Comparison of ENCODE assay signal across 8 cellular contexts in the genomic region with DNA sequence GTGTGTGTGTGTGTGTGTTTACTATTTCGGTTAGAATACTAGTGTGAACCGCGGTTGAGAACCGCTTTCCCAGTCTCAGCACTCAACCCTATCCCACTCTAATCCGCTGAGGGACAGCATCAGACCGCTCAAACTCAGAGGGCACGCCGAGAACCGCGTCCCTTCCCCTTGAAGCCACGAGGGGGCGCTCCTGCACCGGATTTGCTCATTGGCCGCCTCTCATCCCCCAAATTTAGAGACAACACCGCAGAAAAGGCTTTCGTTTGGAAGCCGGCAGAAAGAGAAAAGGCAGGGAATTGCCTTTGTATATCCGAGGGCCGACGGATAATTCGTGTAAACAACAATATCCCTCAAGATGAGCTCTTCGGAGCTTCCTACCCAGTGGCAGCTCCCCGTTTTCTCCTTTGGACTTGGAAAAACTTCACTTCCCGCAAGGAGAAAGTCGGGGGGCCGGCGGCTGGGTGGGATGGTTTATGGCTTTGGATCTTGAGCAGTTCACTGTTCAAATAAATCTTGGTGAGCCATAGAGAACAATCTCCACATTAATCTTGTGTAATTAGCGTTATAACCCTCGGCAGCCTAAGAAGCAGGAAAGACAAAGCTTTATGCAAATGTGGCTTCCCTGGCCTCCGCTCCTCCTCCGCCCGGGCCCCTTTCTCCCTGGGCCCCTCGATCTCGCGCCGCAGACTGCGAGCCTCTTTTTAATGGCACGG.
DNase-seq lines count a peak whose midpoint lies in the region; ATAC-seq and TF ChIP-seq lines count a peak whose summit lies in the region.

No MANE protein-coding gene starts in this region.

- no peak overlapping the region for H2BK15ac ChIP-seq in IMR-90 (ENCODE audit: low read depth, low read length)

- TF ChIP-seq RAD21 in IMR-90 (IDR thresholded peaks at IDR 0.05; ENCODE audit: low read length) (peak; percentile 73), neural cell (conservative IDR thresholded peaks at IDR 0.05) (peak; percentile 100)

- H3K4me3 ChIP-seq in IMR-90 (ENCODE audit: insufficient read depth, low read depth, low read length), result peak overlapping the region; percentile 31
- H3K4me3 ChIP-seq in Panc1 (ENCODE audit: low read depth in 2 of 2, low read length in 2 of 2), result peak overlapping the region; percentile 34 to 57
- H3K4me3 ChIP-seq in fibroblast of the aortic adventitia (ENCODE audit: low read depth, low read length), result peak overlapping the region; percentile 66
- peak overlapping the region; percentile 60 for H3K4me3 ChIP-seq in neural cell (ENCODE audit: low read length)

- no peak overlapping the region for H4K5ac ChIP-seq in IMR-90 (ENCODE audit: low read depth, low read length)

- H2AFZ ChIP-seq in IMR-90 (replicated peaks; ENCODE audit: low read length, poor library complexity), result peak overlapping the region; percentile 69
- H2AFZ ChIP-seq in neural cell (ENCODE audit: low read depth, low read length), result peak overlapping the region; percentile 3

- no peaks in the 10 kb centered on the region for H3K79me1 ChIP-seq in IMR-90 (ENCODE audit: low read depth in 1 of 2, low read length in 2 of 2)

- no peak overlapping the region for H2BK120ac ChIP-seq in IMR-90 (ENCODE audit: low read depth, low read length)

- H3K18ac ChIP-seq in IMR-90 (ENCODE audit: low read depth, low read length), result no peak overlapping the region

- POLR2A ChIA-PET in IMR-90 (lab: Charles Lee; ENCODE audit: unreplicated experiment) (no interaction called here), Panc1 (lab: Charles Lee) (interaction anchor here (0.6 kb wide), 1 partner anchor 1694 kb away, joined by 3 read pairs; no protein-coding TSS in a partner anchor)

- no peak overlapping the region for H3K56ac ChIP-seq in IMR-90 (ENCODE audit: extremely low read depth, insufficient read depth, low read length)

- H3K36me3 ChIP-seq in IMR-90 (ENCODE audit: control insufficient read depth, insufficient read depth, low read length) (no peaks in the 10 kb centered on the region), Panc1 (ENCODE audit: control insufficient read depth, insufficient read depth, low read length) (no peaks in the 10 kb centered on the region), neural cell (ENCODE audit: insufficient read depth, low read length) (no peaks in the 10 kb centered on the region)

- H3K27ac ChIP-seq in IMR-90 (ENCODE audit: insufficient read depth, low read length), result no peak overlapping the region
- H3K27ac ChIP-seq in Panc1 (ENCODE audit: low read length), result no peak overlapping the region
- peak overlapping the region; percentile 63 for H3K27ac ChIP-seq in neural cell (ENCODE audit: low read length)

- H3K4ac ChIP-seq in IMR-90 (ENCODE audit: low read depth, low read length), result no peak overlapping the region

- no peak overlapping the region for H3K23ac ChIP-seq in IMR-90 (ENCODE audit: low read depth, low read length)

- peak; percentile 62 for DNase-seq in DMS53 treated with DMSO at 0.1 percent for 48 hours (lab: John Stamatoyannopoulos, UW; ENCODE audit: unreplicated experiment)
- peak; percentile 32 for DNase-seq in IMR-90
- DNase-seq in Panc1 (ENCODE audit: low read depth, low spot score), result peak; percentile 61
- peak; percentile 30 to 37 for DNase-seq in activated T-helper 1 cell treated with anti-CD3 and anti-CD28 coated beads, Interleukin-2, amount 50 U/mL, for 16 hours (ENCODE audit: low read depth in 1 of 2, low spot score in 1 of 2)
- DNase-seq in fibroblast of the aortic adventitia (ENCODE audit: low read depth), result peak; percentile 62
- DNase-seq in stromal cell of bone marrow (ENCODE audit: low read depth), result peak; percentile 36

- peak; percentile 88 for ATAC-seq in GM21619 (IDR thresholded peaks at IDR 0.05; ENCODE audit: unreplicated experiment)
- peak; percentile 94 for ATAC-seq in IMR-90 (ENCODE audit: low read depth)
- ATAC-seq in Panc1, result peak; percentile 93

- no peak overlapping the region for H4K8ac ChIP-seq in IMR-90 (ENCODE audit: low read depth in 2 of 2, low read length in 2 of 2)

- H3K4me2 ChIP-seq in IMR-90 (ENCODE audit: low read depth, low read length) (peak overlapping the region; percentile 81), neural cell (ENCODE audit: low read length) (peak overlapping the region; percentile 68)

- peaks cover 7% of the 10 kb centered on the region for H3K9me3 ChIP-seq in IMR-90 (ENCODE audit: control insufficient read depth, insufficient read depth, low read length)
- no peaks in the 10 kb centered on the region for H3K9me3 ChIP-seq in Panc1 (ENCODE audit: control insufficient read depth, insufficient read depth, low read depth, low read length)
- H3K9me3 ChIP-seq in neural cell (ENCODE audit: low read length), result no peaks in the 10 kb centered on the region

- peak; percentile 88 for TF ChIP-seq CTCF in IMR-90 (conservative IDR thresholded peaks at IDR 0.05; ENCODE audit: low read depth, low read length)
- peak; percentile 99 for TF ChIP-seq CTCF in Panc1 (IDR thresholded peaks at IDR 0.05)
- peak; percentile 97 for TF ChIP-seq CTCF in fibroblast of the aortic adventitia (IDR thresholded peaks at IDR 0.05; ENCODE audit: insufficient read depth, low read length)
- peak; percentile 100 for TF ChIP-seq CTCF in neural cell (IDR thresholded peaks at IDR 0.05; ENCODE audit: poor library complexity, severe bottlenecking)

- no peak overlapping the region for H4K91ac ChIP-seq in IMR-90 (ENCODE audit: insufficient read depth, low read depth, low read length)

- H2AK5ac ChIP-seq in IMR-90 (ENCODE audit: low read depth, low read length), result no peak overlapping the region

- H3F3A ChIP-seq in neural cell (ENCODE audit: insufficient read depth, low read length, poor library complexity, severe bottlenecking), result no peaks in the 10 kb centered on the region

- intact Hi-C loops in IMR-90 (cut with micrococcal nuclease) (loop anchor here (1.0 kb wide), 3 partner anchors 1044 to 1694 kb away; no protein-coding TSS in a partner anchor), Panc1 (cut with micrococcal nuclease; ENCODE audit: unreplicated experiment) (loop anchor here (1.0 to 10.0 kb wide), 3 partner anchors 422 to 1394 kb away; a partner anchor contains a TSS)

- WGBS in IMR-90 (ENCODE audit: extremely low coverage in 2 of 2, insufficient read length in 1 of 2), 2 experiments, result 0% methylated on average over 7 of the region's 38 CpGs; no CpG with 5 or more reads in 1 of the 2 experiments

- H3K4me1 ChIP-seq in IMR-90 (ENCODE audit: control insufficient read depth, insufficient read depth, low read length) (peaks cover 2% of the 10 kb centered on the region; the same call in 1 of the 2 replicates), Panc1 (ENCODE audit: control insufficient read depth, insufficient read depth, low read length) (0 out of 2 replicates have a peak, but pooled peaks cover 2% of the 10 kb centered on the region)

- TF ChIP-seq POLR2A in IMR-90 (IDR thresholded peaks at IDR 0.05; ENCODE audit: low read depth, low read length), result no peak

- in situ Hi-C loops in IMR-90 (cut with MboI; ENCODE audit: low sequenced_read_pairs) (loop anchor here (25.0 kb wide), 2 partner anchors 1599 to 1949 kb away; no protein-coding TSS in a partner anchor), Panc1 (cut with HindIII; ENCODE audit: low pct_unique_long_range_greater_than_20kb, low sequenced_read_pairs) (no loop called here)

- H3K79me2 ChIP-seq in neural cell (replicated peaks; ENCODE audit: insufficient read depth, low read length), result peaks cover 27% of the 10 kb centered on the region

- no peak overlapping the region for H2BK20ac ChIP-seq in IMR-90 (ENCODE audit: low read depth, low read length)

- no peak overlapping the region for H2BK5ac ChIP-seq in IMR-90 (ENCODE audit: low read depth, low read length, poor library complexity, severe bottlenecking)

- TF ChIP-seq EP300 in neural cell (conservative IDR thresholded peaks at IDR 0.05; ENCODE audit: poor library complexity, severe bottlenecking), result peak; percentile 56

- dilution Hi-C loops in IMR-90 (cut with HindIII; ENCODE audit: low sequenced_read_pairs, unreplicated experiment), result no loop called here

- H4K20me1 ChIP-seq in IMR-90 (ENCODE audit: insufficient read depth, low read length), result no peaks in the 10 kb centered on the region
- no peaks in the 10 kb centered on the region for H4K20me1 ChIP-seq in neural cell (ENCODE audit: insufficient read depth)

- CTCF ChIA-PET in IMR-90 (lab: Yijun Ruan, JAX), result interaction anchor here (0.6 to 1.2 kb wide), 5 partner anchors 8 to 1543 kb away, joined by 3 to 4 read pairs (median 3); no protein-coding TSS in a partner anchor
- CTCF ChIA-PET in Panc1 (lab: Charles Lee), result interaction anchor here (1.0 to 1.2 kb wide), 3 partner anchors 384 to 1045 kb away, joined by 4 to 14 read pairs (median 12); no protein-coding TSS in a partner anchor

- H3K27me3 ChIP-seq in IMR-90 (ENCODE audit: control insufficient read depth, insufficient read depth, low read length), result peaks cover 46% of the 10 kb centered on the region
- peaks cover 19% of the 10 kb centered on the region for H3K27me3 ChIP-seq in Panc1 (ENCODE audit: control insufficient read depth, insufficient read depth, low read length)
- peaks cover 7% of the 10 kb centered on the region for H3K27me3 ChIP-seq in neural cell (ENCODE audit: insufficient read depth, low read depth, low read length)

- H3K9me2 ChIP-seq in neural cell (ENCODE audit: insufficient read depth, low read length), result no peaks in the 10 kb centered on the region

- H3K9ac ChIP-seq in IMR-90 (ENCODE audit: low read depth, low read length) (no peak overlapping the region), neural cell (ENCODE audit: low read length) (peak overlapping the region; percentile 58)

- BruUV-seq in IMR-90 (replicated peaks; lab: Mats Ljungman, UMichigan), result no TSS peak
- no TSS peak for BruUV-seq in Panc1 (replicated peaks; lab: Mats Ljungman, UMichigan)

- no peaks in the 10 kb centered on the region for H3K9me1 ChIP-seq in IMR-90 (ENCODE audit: insufficient read depth, low read length)

- no peak overlapping the region for H2AK9ac ChIP-seq in IMR-90 (replicated peaks; ENCODE audit: low read depth, low read length, poor library complexity)

- no peak overlapping the region for H3K14ac ChIP-seq in IMR-90 (replicated peaks; ENCODE audit: low read depth, low read length)

TF ChIP-seq in IMR-90, 13 proteins besides CTCF, POLR2A, EP300 and RAD21 (continues in another document):
- TF ChIP-seq SMC3 (IDR thresholded peaks at IDR 0.05; ENCODE audit: low read depth, low read length), result peak; percentile 48
